In the genomic region with DNA sequence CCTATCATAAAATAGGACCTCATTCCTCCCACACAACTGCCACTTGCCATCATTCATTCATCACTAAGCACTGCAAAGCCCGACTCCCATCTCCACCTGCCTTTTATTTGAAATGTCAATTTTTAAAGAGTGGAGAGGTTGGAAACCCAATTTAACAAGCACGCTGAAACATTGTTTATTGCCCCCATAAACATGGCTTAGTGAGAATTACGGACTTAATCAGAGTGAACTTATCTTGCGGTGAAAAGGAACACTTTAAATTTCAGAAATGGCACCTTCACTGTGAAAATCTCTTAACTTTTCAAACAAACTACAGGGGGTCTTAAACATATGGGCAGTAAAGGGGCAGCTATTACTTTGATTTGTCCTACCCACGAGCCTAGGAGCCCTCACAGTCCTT, we compare ENCODE assay signal across 1 cellular context.
TF ChIP-seq lines count a peak whose summit lies in the region.

No MANE protein-coding gene starts in this region.

TF ChIP-seq in HEK293, 187 proteins besides CTCF, POLR2A, EP300 and RAD21 (continued from another document):
- no peak for TF ChIP-seq WT1 (tag by site-specific recombination; IDR thresholded peaks at IDR 0.05)
- TF ChIP-seq ZNF416 (tag by site-specific recombination; IDR thresholded peaks at IDR 0.05), result no peak
- TF ChIP-seq ZNF132 (tag by site-specific recombination; IDR thresholded peaks at IDR 0.05; ENCODE audit: borderline replicate concordance), result no peak
- no peak for TF ChIP-seq ZNF629 (tag by site-specific recombination; IDR thresholded peaks at IDR 0.05)
- no peak for TF ChIP-seq ZBTB21 (tag by site-specific recombination; IDR thresholded peaks at IDR 0.05)
- TF ChIP-seq YY1 (tag by site-specific recombination; IDR thresholded peaks at IDR 0.05), result no peak
- 0 out of 2 replicates have a peak, but pooled peaks have one; percentile 10 for TF ChIP-seq MZF1 (tag by site-specific recombination; IDR thresholded peaks at IDR 0.05; ENCODE audit: borderline replicate concordance)
